In genomic region chr13:25807562-25807961, GRCh38 we compare ENCODE assay signal across 33 cellular contexts.
"Had no signal": no experiment of that assay in that cellular context is flagged by ENCODE, and none has a peak within 500 bp of the region (broad histone marks: within the 10 kb centered on the region; RNA-seq: fewer than 3 reads in every experiment).

No MANE protein-coding gene starts in this region.

- DNase-seq: activated CD4-positive, alpha-beta memory T cell treated with anti-CD3 and anti-CD28 coated beads, Interleukin-2, amount 10 ng/mL, durations not matched to agents 7 days and 5 days; activated CD4-positive, alpha-beta T cell treated with anti-CD3 and anti-CD28 coated beads for 1 hour; activated CD4-positive, alpha-beta T cell treated with anti-CD3 and anti-CD28 coated beads for 36 hours; activated CD4-positive, alpha-beta T cell treated with anti-CD3 and anti-CD28 coated beads for 48 hours; activated CD4-positive, alpha-beta T cell treated with anti-CD3 and anti-CD28 coated beads, Interleukin-2, amount 10 ng/mL, durations not matched to agents 7 days and 5 days; activated CD4-positive, alpha-beta T cell treated with anti-CD3 and anti-CD28 coated beads, Interleukin-2, amount 50 U/mL, for 48 hours; activated CD4-positive, CD25-positive, alpha-beta regulatory T cell; activated CD8-positive, alpha-beta memory T cell treated with anti-CD3 and anti-CD28 coated beads for 24 hours; activated CD8-positive, alpha-beta memory T cell treated with anti-CD3 and anti-CD28 coated beads, Interleukin-2, amount 10 ng/mL, durations not matched to agents 7 days and 5 days; activated CD8-positive, alpha-beta memory T cell treated with anti-CD3 and anti-CD28 coated beads, Interleukin-2, amount 50 U/mL, for 48 hours; activated CD8-positive, alpha-beta T cell treated with anti-CD3 and anti-CD28 coated beads, Interleukin-2, amount 10 ng/mL, durations not matched to agents 7 days and 5 days; activated effector memory CD4-positive, alpha-beta T cell treated with Interleukin-2 at 50 U/mL for 16 hours; activated gamma-delta T cell; activated naive CD4-positive, alpha-beta T cell treated with anti-CD3 and anti-CD28 coated beads, Interleukin-2, amount 10 ng/mL, durations not matched to agents 7 days and 5 days; activated naive CD4-positive, alpha-beta T cell treated with Interleukin-2 at 50 U/mL for 16 hours; activated naive CD8-positive, alpha-beta T cell treated with anti-CD3 and anti-CD28 coated beads, Interleukin-2, amount 10 ng/mL, durations not matched to agents 7 days and 5 days; activated naive CD8-positive, alpha-beta T cell treated with anti-CD3 and anti-CD28 coated beads, Interleukin-2, amount 50 U/mL, for 24 hours; activated T-cell treated with anti-CD3 and anti-CD28 coated beads, Interleukin-2, amount 50 U/mL, for 24 hours; activated T-cell treated with anti-CD3 and anti-CD28 coated beads, Interleukin-2, amount 50 U/mL, for 48 hours; amygdala; anterior cingulate cortex; central memory CD4-positive, alpha-beta T cell; T-cell; T-helper 2 cell; T-helper 9 cell; WERI-Rb-1 had no signal

- H3K4me3 ChIP-seq: ascending aorta had no signal

- H3K27ac Mint-ChIP-seq: activated CD4-positive, alpha-beta memory T cell treated with anti-CD3 and anti-CD28 coated beads, Interleukin-2, amount 10 ng/mL, durations not matched to agents 7 days and 5 days; activated CD4-positive, alpha-beta T cell treated with anti-CD3 and anti-CD28 coated beads for 36 hours; activated CD4-positive, alpha-beta T cell treated with anti-CD3 and anti-CD28 coated beads, Interleukin-2, amount 10 ng/mL, durations not matched to agents 7 days and 5 days; activated CD8-positive, alpha-beta memory T cell treated with anti-CD3 and anti-CD28 coated beads, Interleukin-2, amount 10 ng/mL, durations not matched to agents 7 days and 5 days; activated CD8-positive, alpha-beta T cell treated with anti-CD3 and anti-CD28 coated beads, Interleukin-2, amount 10 ng/mL, durations not matched to agents 7 days and 5 days; activated naive CD4-positive, alpha-beta T cell treated with anti-CD3 and anti-CD28 coated beads, Interleukin-2, amount 10 ng/mL, durations not matched to agents 7 days and 5 days; activated naive CD4-positive, alpha-beta T cell treated with anti-CD3 and anti-CD28 coated beads, Interleukin-2, amount 50 U/mL, for 24 hours; activated naive CD8-positive, alpha-beta T cell; activated naive CD8-positive, alpha-beta T cell treated with anti-CD3 and anti-CD28 coated beads, Interleukin-2, amount 10 ng/mL, durations not matched to agents 7 days and 5 days; activated naive CD8-positive, alpha-beta T cell treated with anti-CD3 and anti-CD28 coated beads, Interleukin-2, amount 50 U/mL, for 24 hours; activated T-cell treated with anti-CD3 and anti-CD28 coated beads, Interleukin-2, amount 50 U/mL, for 24 hours; activated T-helper 2 cell treated with anti-CD3 and anti-CD28 coated beads, Interferon-gamma antibody, Interleukin-2, Interleukin-4, amounts not matched to agents 10 μg/mL and 5 μg/mL and 100 μg/mL, durations not matched to agents 14 hours and 24 hours and 36 hours; T-cell; T-helper 2 cell treated with Interferon-gamma antibody and Interleukin-4, amounts not matched to agents 5 μg/mL and 100 μg/mL, for 36 hours; WTC11 had no signal

- ATAC-seq: activated CD4-positive, alpha-beta T cell treated with anti-CD3 and anti-CD28 coated beads for 36 hours; activated CD8-positive, alpha-beta memory T cell treated with anti-CD3 and anti-CD28 coated beads, Interleukin-2, amount 10 ng/mL, durations not matched to agents 7 days and 5 days; activated CD8-positive, alpha-beta T cell treated with anti-CD3 and anti-CD28 coated beads, Interleukin-2, amount 10 ng/mL, durations not matched to agents 7 days and 5 days; activated naive CD8-positive, alpha-beta T cell treated with anti-CD3 and anti-CD28 coated beads, Interleukin-2, amount 50 U/mL, for 24 hours; T-cell; WTC11 had no signal

- H3K27me3 Mint-ChIP-seq: activated naive CD8-positive, alpha-beta T cell; activated naive CD8-positive, alpha-beta T cell treated with anti-CD3 and anti-CD28 coated beads, Interleukin-2, amount 10 ng/mL, durations not matched to agents 7 days and 5 days; brain had no signal

- H3K4me1 ChIP-seq: ascending aorta had no signal

- H3K27me3 ChIP-seq: ascending aorta had no signal

- H3K27ac ChIP-seq: ascending aorta, WERI-Rb-1 had no signal

- H3K36me3 Mint-ChIP-seq: T-cell had no signal

- H3K4me1 Mint-ChIP-seq: activated naive CD4-positive, alpha-beta T cell treated with anti-CD3 and anti-CD28 coated beads, Interleukin-2, amount 50 U/mL, for 24 hours; T-cell; WTC11 had no signal

- H3K4me3 Mint-ChIP-seq: activated CD4-positive, alpha-beta memory T cell treated with anti-CD3 and anti-CD28 coated beads, Interleukin-2, amount 10 ng/mL, durations not matched to agents 7 days and 5 days; activated CD4-positive, alpha-beta T cell treated with anti-CD3 and anti-CD28 coated beads for 36 hours; activated CD4-positive, alpha-beta T cell treated with anti-CD3 and anti-CD28 coated beads, Interleukin-2, amount 10 ng/mL, durations not matched to agents 7 days and 5 days; activated CD8-positive, alpha-beta memory T cell treated with anti-CD3 and anti-CD28 coated beads, Interleukin-2, amount 10 ng/mL, durations not matched to agents 7 days and 5 days; activated CD8-positive, alpha-beta T cell treated with anti-CD3 and anti-CD28 coated beads, Interleukin-2, amount 10 ng/mL, durations not matched to agents 7 days and 5 days; activated naive CD4-positive, alpha-beta T cell treated with anti-CD3 and anti-CD28 coated beads, Interleukin-2, amount 10 ng/mL, durations not matched to agents 7 days and 5 days; activated naive CD4-positive, alpha-beta T cell treated with anti-CD3 and anti-CD28 coated beads, Interleukin-2, amount 50 U/mL, for 24 hours; activated naive CD8-positive, alpha-beta T cell; activated naive CD8-positive, alpha-beta T cell treated with anti-CD3 and anti-CD28 coated beads, Interleukin-2, amount 10 ng/mL, durations not matched to agents 7 days and 5 days; activated naive CD8-positive, alpha-beta T cell treated with anti-CD3 and anti-CD28 coated beads, Interleukin-2, amount 50 U/mL, for 24 hours; activated T-cell treated with anti-CD3 and anti-CD28 coated beads, Interleukin-2, amount 50 U/mL, for 24 hours; brain; T-cell; T-helper 2 cell treated with Interferon-gamma antibody and Interleukin-4, amounts not matched to agents 5 μg/mL and 100 μg/mL, for 36 hours; WTC11 had no signal

- H3K36me3 ChIP-seq: ascending aorta, WERI-Rb-1 had no signal
